In genomic region chr2:7027436-7027835, GRCh38 we compare ENCODE assay signal across 27 cellular contexts.
DNase-seq lines count a peak whose midpoint lies in the region; ATAC-seq and TF ChIP-seq lines count a peak whose summit lies in the region.
"Had no signal": no experiment of that assay in that cellular context is flagged by ENCODE, and none has a peak within 500 bp of the region (broad histone marks: within the 10 kb centered on the region; RNA-seq: fewer than 3 reads in every experiment).

No MANE protein-coding gene starts in this region.

- H3K9me3 Mint-ChIP-seq in activated CD4-positive, alpha-beta T cell treated with anti-CD3 and anti-CD28 coated beads, Interleukin-2, amount 10 ng/mL, durations not matched to agents 7 days and 5 days: no peaks in the 10 kb centered on the region
- H3K9me3 Mint-ChIP-seq in T-cell: no peaks in the 10 kb centered on the region
- H3K9me3 Mint-ChIP-seq: activated naive CD4-positive, alpha-beta T cell treated with anti-CD3 and anti-CD28 coated beads for 36 hours had no signal

- H3K4me1 Mint-ChIP-seq in activated CD4-positive, alpha-beta T cell treated with anti-CD3 and anti-CD28 coated beads, Interleukin-2, amount 10 ng/mL, durations not matched to agents 7 days and 5 days: peaks cover 31% of the 10 kb centered on the region
- peaks cover 6 to 16% (median 9%) of the 10 kb centered on the region in 3 donors for H3K4me1 Mint-ChIP-seq in T-cell

- H4K91ac ChIP-seq in mesenchymal stem cell (ENCODE audit: low read length): no peak overlapping the region

- no peaks in the 10 kb centered on the region for H3K79me1 ChIP-seq in mesenchymal stem cell (replicated peaks; ENCODE audit: low read length, poor library complexity, severe bottlenecking)

- H3K4me2 ChIP-seq in mesenchymal stem cell (ENCODE audit: low read length, poor library complexity, severe bottlenecking): no peak overlapping the region

- H2AFZ ChIP-seq in mesenchymal stem cell (ENCODE audit: low read depth, low read length): no peak overlapping the region

- POLR2A ChIA-PET in activated CD4-positive, alpha-beta T cell treated with anti-CD3 and anti-CD28 coated beads, Interleukin-2, amount 10 ng/mL, durations not matched to agents 7 days and 5 days (lab: Charles Lee): no interaction called here
- POLR2A ChIA-PET in T-cell (lab: Charles Lee): no interaction called here

- H3K14ac ChIP-seq in mesenchymal stem cell (ENCODE audit: low read length in 2 of 2): no peak overlapping the region

- H3K27ac Mint-ChIP-seq in activated CD4-positive, alpha-beta T cell treated with anti-CD3 and anti-CD28 coated beads, Interleukin-2, amount 10 ng/mL, durations not matched to agents 7 days and 5 days: peak overlapping the region; percentile 27
- H3K27ac Mint-ChIP-seq in T-cell: peak overlapping the region in 1 of 2 donors; percentile 48
- H3K27ac Mint-ChIP-seq: activated naive CD4-positive, alpha-beta T cell treated with anti-CD3 and anti-CD28 coated beads for 36 hours had no signal

- no peak for DNase-seq in activated CD4-positive, alpha-beta T cell treated with anti-CD3 and anti-CD28 coated beads, Interleukin-2, amount 10 ng/mL, durations not matched to agents 7 days and 5 days
- no peak for DNase-seq in activated CD4-positive, alpha-beta T cell treated with anti-CD3 and anti-CD28 coated beads for 1 hour
- DNase-seq in RPMI7951 (ENCODE audit: low read depth) (peak; percentile 34), mesenchymal stem cell (no peak), gastrocnemius medialis (no peak), tibial nerve (ENCODE audit: low spot score in 2 of 2) (no peak), T-cell (no peak)
- DNase-seq: 8988T; activated CD4-positive, CD25-positive, alpha-beta regulatory T cell treated with anti-CD3 and anti-CD28 coated beads, Interleukin-2, amount 50 U/mL, for 72 hours; activated naive CD4-positive, alpha-beta T cell treated with anti-CD3 and anti-CD28 coated beads for 36 hours; activated T-cell treated with anti-CD3 and anti-CD28 coated beads, Interleukin-2, amount 50 U/mL, for 1 hour; AML-193; COR-L47; effector CD8-positive, alpha-beta T cell; KBM-7; midbrain; MV-4-11; NCI-H1930; NCI-H2227 treated with DMSO at 0.1 percent for 48 hours; NCI-H82; small intestine; stimulated activated CD4-positive, alpha-beta T cell treated with anti-CD3 and anti-CD28 coated beads, Interleukin-2, amount 100 ng/mL, for 48 hours; stimulated activated naive CD4-positive, alpha-beta T cell; T1000; transverse colon had no signal

- ATAC-seq in gastrocnemius medialis: no peak
- ATAC-seq in GM21619 (IDR thresholded peaks at IDR 0.05; ENCODE audit: unreplicated experiment): no peak
- ATAC-seq in T-cell (replicated peaks in 1 of 4): no peak

- H3K4me3 Mint-ChIP-seq in activated CD4-positive, alpha-beta T cell treated with anti-CD3 and anti-CD28 coated beads, Interleukin-2, amount 10 ng/mL, durations not matched to agents 7 days and 5 days: no peak overlapping the region
- H3K4me3 Mint-ChIP-seq in T-cell: no peak overlapping the region
- H3K4me3 Mint-ChIP-seq: activated naive CD4-positive, alpha-beta T cell treated with anti-CD3 and anti-CD28 coated beads for 36 hours had no signal

- intact Hi-C loops in gastrocnemius medialis (cut with DNase I; ENCODE audit: low total_unique reads): no loop called here

- no peak for TF ChIP-seq CTCF in gastrocnemius medialis (IDR thresholded peaks at IDR 0.05 in 4 of 5, conservative IDR thresholded peaks at IDR 0.05 in 1 of 5)
- TF ChIP-seq CTCF in tibial nerve (IDR thresholded peaks at IDR 0.05): no peak

- H3K27ac ChIP-seq in mesenchymal stem cell (ENCODE audit: low read length, poor library complexity, severe bottlenecking) (no peak overlapping the region), gastrocnemius medialis (peak overlapping the region; percentile 18 to 58 (median 45)), tibial nerve (peak overlapping the region in 1 of 4 donors; percentile 45)

- H2BK5ac ChIP-seq in mesenchymal stem cell (ENCODE audit: low read depth, low read length, poor library complexity, severe bottlenecking): no peak overlapping the region

- no peak for TF ChIP-seq EP300 in tibial nerve (IDR thresholded peaks at IDR 0.05)

- H3K4me1 ChIP-seq in mesenchymal stem cell (ENCODE audit: control insufficient read depth, insufficient read depth, low read depth, low read length) (peaks cover 12% of the 10 kb centered on the region), gastrocnemius medialis (peaks cover 32 to 34% of the 10 kb centered on the region in 2 donors), tibial nerve (peaks cover 0 to 45% (median 10%) of the 10 kb centered on the region in 4 donors)
- H3K4me1 ChIP-seq: prostate gland had no signal

- no peak overlapping the region for H3K4me3 ChIP-seq in mesenchymal stem cell (ENCODE audit: insufficient read depth in 1 of 2, low read depth in 1 of 2, low read length in 2 of 2)
- no peak overlapping the region for H3K4me3 ChIP-seq in gastrocnemius medialis
- H3K4me3 ChIP-seq in tibial nerve: no peak overlapping the region
- H3K4me3 ChIP-seq: prostate gland, transverse colon had no signal

- no peak overlapping the region for H2BK12ac ChIP-seq in mesenchymal stem cell (ENCODE audit: low read length in 2 of 2)

- H2BK15ac ChIP-seq in mesenchymal stem cell (ENCODE audit: low read depth, poor library complexity, severe bottlenecking): peak overlapping the region; percentile 44

- CTCF ChIA-PET in activated CD4-positive, alpha-beta T cell treated with anti-CD3 and anti-CD28 coated beads, Interleukin-2, amount 10 ng/mL, durations not matched to agents 7 days and 5 days (lab: Charles Lee): no interaction called here
- CTCF ChIA-PET in T-cell (lab: Charles Lee): no interaction called here

- TF ChIP-seq POLR2A in gastrocnemius medialis (IDR thresholded peaks at IDR 0.05) (no peak), tibial nerve (IDR thresholded peaks at IDR 0.05) (no peak)

- in situ Hi-C loops in gastrocnemius medialis (cut with MboI; ENCODE audit: low sequenced_read_pairs in 4 of 4): loop anchor here in 1 of 4 donors (5.0 kb wide), 1 partner anchor 115 kb away; no protein-coding TSS in a partner anchor

- H4K8ac ChIP-seq in mesenchymal stem cell (ENCODE audit: low read length): no peak overlapping the region

- H3K9me3 ChIP-seq in mesenchymal stem cell (ENCODE audit: control insufficient read depth, low read length): no peaks in the 10 kb centered on the region
- H3K9me3 ChIP-seq in gastrocnemius medialis: no peaks in the 10 kb centered on the region
- H3K9me3 ChIP-seq in tibial nerve: no peaks in the 10 kb centered on the region
- H3K9me3 ChIP-seq: prostate gland, transverse colon had no signal

- H3K27me3 Mint-ChIP-seq in activated CD4-positive, alpha-beta T cell treated with anti-CD3 and anti-CD28 coated beads, Interleukin-2, amount 10 ng/mL, durations not matched to agents 7 days and 5 days: no peaks in the 10 kb centered on the region
- no peaks in the 10 kb centered on the region for H3K27me3 Mint-ChIP-seq in T-cell

- no peak overlapping the region for H3K4ac ChIP-seq in mesenchymal stem cell (ENCODE audit: low read depth in 1 of 2, low read length in 2 of 2)

- H3K36me3 ChIP-seq in mesenchymal stem cell (ENCODE audit: control insufficient read depth in 1 of 2, insufficient read depth in 2 of 2, low read depth in 1 of 2, low read length in 2 of 2): peaks cover 0 to 52% of the 10 kb centered on the region in 2 experiments
- H3K36me3 ChIP-seq in gastrocnemius medialis: no peaks in the 10 kb centered on the region
- H3K36me3 ChIP-seq in tibial nerve: peaks cover 0 to 68% (median 2%) of the 10 kb centered on the region in 3 donors
- H3K36me3 ChIP-seq: prostate gland, transverse colon had no signal

- H3K27me3 ChIP-seq in mesenchymal stem cell (ENCODE audit: control insufficient read depth in 1 of 2, insufficient read depth in 1 of 2, low read length in 2 of 2) (no peaks in the 10 kb centered on the region), gastrocnemius medialis (no peaks in the 10 kb centered on the region), tibial nerve (no peaks in the 10 kb centered on the region)
- H3K27me3 ChIP-seq: transverse colon had no signal

- H2BK120ac ChIP-seq in mesenchymal stem cell (ENCODE audit: low read depth, low read length): no peak overlapping the region

- no peak overlapping the region for H2AK5ac ChIP-seq in mesenchymal stem cell (ENCODE audit: low read length, severe bottlenecking)

- 93% methylated on average over 3 of the region's 3 CpGs for WGBS in mesenchymal stem cell
- 50 to 71% methylated on average over 3 of the region's 3 CpGs for WGBS in tibial nerve, 2 donors

- H3K36me3 Mint-ChIP-seq in activated CD4-positive, alpha-beta T cell treated with anti-CD3 and anti-CD28 coated beads, Interleukin-2, amount 10 ng/mL, durations not matched to agents 7 days and 5 days (ENCODE audit: low read depth): peaks cover 65% of the 10 kb centered on the region
- H3K36me3 Mint-ChIP-seq in T-cell: peaks cover 59% of the 10 kb centered on the region

- H3K18ac ChIP-seq in mesenchymal stem cell (ENCODE audit: low read depth in 1 of 2, low read length in 2 of 2): no peak overlapping the region

- H3K23ac ChIP-seq in mesenchymal stem cell (ENCODE audit: low read length in 2 of 2): no peak overlapping the region

- H3K9ac ChIP-seq in mesenchymal stem cell (ENCODE audit: low read length): no peak overlapping the region
